In the genomic region with DNA sequence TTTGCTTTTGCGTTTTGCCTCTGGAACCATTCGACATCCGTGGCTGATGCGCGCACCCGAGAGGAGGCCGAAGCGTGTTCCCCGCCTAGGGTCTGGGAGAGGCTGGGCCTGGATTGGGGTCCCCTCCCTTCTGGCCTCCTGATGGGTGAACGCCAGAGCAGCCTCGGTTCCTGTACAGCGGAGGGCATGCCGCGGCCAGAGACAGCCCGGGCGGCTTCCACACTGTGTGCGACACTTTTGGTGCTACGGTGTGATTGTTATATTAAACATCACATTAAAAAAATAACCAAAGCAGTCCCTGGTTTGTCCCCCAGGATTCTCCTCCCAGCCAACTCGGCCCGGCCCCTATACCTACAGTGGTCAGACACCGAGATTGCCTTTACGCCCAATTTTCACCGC, we compare ENCODE assay signal across 8 cellular contexts. TPM values are rescaled to one million over a fixed set of nuclear protein-coding genes. Genes with fewer than 3 reads are reported as not detected.
DNase-seq lines count a peak whose midpoint lies in the region; ATAC-seq and TF ChIP-seq lines count a peak whose summit lies in the region.

No MANE protein-coding gene starts in this region.

- peaks cover 14 to 15% of the 10 kb centered on the region in 2 experiments for H3K9me3 Mint-ChIP-seq in H9
- no peaks in the 10 kb centered on the region for H3K9me3 Mint-ChIP-seq in activated CD8-positive, alpha-beta T cell treated with anti-CD3 and anti-CD28 coated beads, Interleukin-2, amount 10 ng/mL, durations not matched to agents 7 days and 5 days (ENCODE audit: insufficient read depth)

- no peak overlapping the region for H2BK20ac ChIP-seq in H9 (ENCODE audit: low read depth, low read length, poor library complexity, severe bottlenecking)

- WGBS in H9 (ENCODE audit: extremely low coverage, insufficient read length, low lambda C conversion rate), result no CpG with 5 or more reads among the region's 23 CpGs
- 24 to 40% (median 27%) methylated on average over 11 to 23 of the region's 23 CpGs for WGBS in spleen, 5 donors

- H3K79me1 ChIP-seq in H9 (ENCODE audit: insufficient read depth, low read depth, low read length, poor library complexity, severe bottlenecking), result no peaks in the 10 kb centered on the region

- intact Hi-C loops in spleen (cut with DNase I; ENCODE audit: low total_unique reads), result loop anchor here (5.0 to 10.0 kb wide), 3 partner anchors 478 to 1295 kb away; no protein-coding TSS in a partner anchor

- no peak for TF ChIP-seq CTCF in H9 (conservative IDR thresholded peaks at IDR 0.05)
- no peak for TF ChIP-seq CTCF in spleen (IDR thresholded peaks at IDR 0.05 in 8 of 11, conservative IDR thresholded peaks at IDR 0.05 in 3 of 11)

- H3K18ac ChIP-seq in H9 (ENCODE audit: insufficient read length, low read depth, low read length), result no peak overlapping the region

- H3K14ac ChIP-seq in H9 (ENCODE audit: insufficient read depth, low read length), result no peak overlapping the region

- H3K27ac ChIP-seq in H9 (ENCODE audit: insufficient read length, low read depth, low read length), result no peak overlapping the region
- H3K27ac ChIP-seq in iPS-18a (ENCODE audit: low read length), result no peak overlapping the region
- peak overlapping the region in 5 of 8 donors; percentile 46 to 65 (median 51) for H3K27ac ChIP-seq in spleen

- H3K4me3 Mint-ChIP-seq in H9, result peak overlapping the region in 1 of 2 experiments; percentile 40; a peak in 2 of 5 replicates
- H3K4me3 Mint-ChIP-seq in activated CD8-positive, alpha-beta T cell treated with anti-CD3 and anti-CD28 coated beads, Interleukin-2, amount 10 ng/mL, durations not matched to agents 7 days and 5 days, result peak overlapping the region; percentile 20

- H2BK15ac ChIP-seq in H9 (ENCODE audit: low read depth, low read length), result no peak overlapping the region

- no peaks in the 10 kb centered on the region for H3K9me3 ChIP-seq in H9 (ENCODE audit: control insufficient read depth, low read depth, low read length)
- H3K9me3 ChIP-seq in iPS-18a (ENCODE audit: control insufficient read depth, low read depth, low read length), result no peaks in the 10 kb centered on the region
- H3K9me3 ChIP-seq in spleen, result peaks cover 0 to 8% (median 0%) of the 10 kb centered on the region in 8 donors

- H3T11ph ChIP-seq in H9 (ENCODE audit: low read length), result no peak overlapping the region

- peaks cover 3 to 17% of the 10 kb centered on the region in 2 experiments for H3K4me1 Mint-ChIP-seq in H9
- H3K4me1 Mint-ChIP-seq in activated CD8-positive, alpha-beta T cell treated with anti-CD3 and anti-CD28 coated beads, Interleukin-2, amount 10 ng/mL, durations not matched to agents 7 days and 5 days (ENCODE audit: low read depth), result peaks cover 18% of the 10 kb centered on the region

- no peak overlapping the region for H2AFZ ChIP-seq in H9 (ENCODE audit: low read length)

- peaks cover 98% of the 10 kb centered on the region for H3K27me3 Mint-ChIP-seq in H9 (ENCODE audit: low read depth)
- peaks cover 78% of the 10 kb centered on the region for H3K27me3 Mint-ChIP-seq in activated CD8-positive, alpha-beta T cell treated with anti-CD3 and anti-CD28 coated beads, Interleukin-2, amount 10 ng/mL, durations not matched to agents 7 days and 5 days (ENCODE audit: low read depth)

- H3K27me3 ChIP-seq in H9 (ENCODE audit: insufficient read depth, low read length) (peaks cover 97% of the 10 kb centered on the region), iPS-18a (ENCODE audit: control insufficient read depth, insufficient read depth, low read length) (peaks cover 100% of the 10 kb centered on the region), spleen (replicated peaks in 1 of 7) (peaks cover 4 to 100% (median 93%) of the 10 kb centered on the region in 7 donors)

- TF ChIP-seq POLR2A in spleen (IDR thresholded peaks at IDR 0.05), result no peak

- POLR2A ChIA-PET in activated CD8-positive, alpha-beta T cell treated with anti-CD3 and anti-CD28 coated beads, Interleukin-2, amount 10 ng/mL, durations not matched to agents 7 days and 5 days (lab: Charles Lee), result no interaction called here

- H4K8ac ChIP-seq in H9 (replicated peaks; ENCODE audit: insufficient read length, low read depth, low read length), result no peak overlapping the region

- no peak overlapping the region for H3K9ac ChIP-seq in H9 (ENCODE audit: extremely low read depth, insufficient read length, low read length)
- no peak overlapping the region for H3K9ac ChIP-seq in iPS-18a (ENCODE audit: low read length)

- ATAC-seq in activated CD8-positive, alpha-beta T cell treated with anti-CD3 and anti-CD28 coated beads, Interleukin-2, amount 10 ng/mL, durations not matched to agents 7 days and 5 days, result peak; percentile 22
- ATAC-seq in GM21381 (IDR thresholded peaks at IDR 0.05; ENCODE audit: unreplicated experiment), result no peak

- no peak overlapping the region for H4K5ac ChIP-seq in H9 (ENCODE audit: insufficient read length, low read depth, low read length)

- no peak overlapping the region for H4K91ac ChIP-seq in H9 (ENCODE audit: insufficient read length, low read depth, low read length)

- peaks cover 0 to 4% (median 0%) of the 10 kb centered on the region in 3 experiments; a peak in 3 of 7 replicates for H3K36me3 Mint-ChIP-seq in H9 (ENCODE audit: insufficient read depth in 1 of 3, low read depth in 3 of 3)
- peaks cover 10% of the 10 kb centered on the region for H3K36me3 Mint-ChIP-seq in activated CD8-positive, alpha-beta T cell treated with anti-CD3 and anti-CD28 coated beads, Interleukin-2, amount 10 ng/mL, durations not matched to agents 7 days and 5 days (ENCODE audit: low read depth)

- H3K4me1 ChIP-seq in H9 (ENCODE audit: insufficient read depth, low read length) (no peaks in the 10 kb centered on the region), iPS-18a (ENCODE audit: control insufficient read depth, low read depth, low read length) (peaks cover 3% of the 10 kb centered on the region), spleen (peaks cover 13 to 96% (median 63%) of the 10 kb centered on the region in 6 donors)

- no peak overlapping the region for H2BK5ac ChIP-seq in H9 (ENCODE audit: insufficient read length, low read length)

- no peak overlapping the region for H2BK12ac ChIP-seq in H9 (ENCODE audit: insufficient read length, low read depth, low read length)

- H3K4me3 ChIP-seq in iPS-18a (ENCODE audit: low read length) (peak overlapping the region; percentile 48), spleen (peak overlapping the region; percentile 54 to 87 (median 61))

- DNase-seq in H9 (peak; percentile 21), spleen (peak; percentile 79), COLO668 (lab: John Stamatoyannopoulos, UW; ENCODE audit: unreplicated experiment) (no peak), dermis blood vessel endothelial cell (no peak)
- DNase-seq in activated CD8-positive, alpha-beta T cell treated with anti-CD3 and anti-CD28 coated beads, Interleukin-2, amount 10 ng/mL, durations not matched to agents 7 days and 5 days, result no peak
- DNase-seq in stimulated activated naive CD4-positive, alpha-beta T cell (lab: John Stamatoyannopoulos, UW), result no peak

- H3K56ac ChIP-seq in H9 (ENCODE audit: insufficient read length, low read depth, low read length), result no peak overlapping the region

- no peak overlapping the region for H2AK5ac ChIP-seq in H9 (ENCODE audit: insufficient read length, low read length)

- H3K4ac ChIP-seq in H9 (ENCODE audit: low read depth, low read length), result no peak overlapping the region

- H3K23me2 ChIP-seq in H9 (ENCODE audit: insufficient read length, low read depth, low read length, poor library complexity, severe bottlenecking), result no peaks in the 10 kb centered on the region

- no peaks in the 10 kb centered on the region for H3K79me2 ChIP-seq in H9 (ENCODE audit: insufficient read depth, low read length)

- CTCF ChIA-PET in activated CD8-positive, alpha-beta T cell treated with anti-CD3 and anti-CD28 coated beads, Interleukin-2, amount 10 ng/mL, durations not matched to agents 7 days and 5 days (lab: Charles Lee), result interaction anchor here (1.1 to 4.7 kb wide), 19 partner anchors 10 to 790 kb away, joined by 3 to 85 read pairs (median 5); partner anchors contain the start of gene HOXA5

- no peak overlapping the region for H3K23ac ChIP-seq in H9 (ENCODE audit: insufficient read length, low read depth, low read length)

- H3K36me3 ChIP-seq in iPS-18a (ENCODE audit: control insufficient read depth, low read depth, low read length), result no peaks in the 10 kb centered on the region
- no peaks in the 10 kb centered on the region for H3K36me3 ChIP-seq in spleen

- no peaks in the 10 kb centered on the region for H4K20me1 ChIP-seq in H9 (ENCODE audit: control insufficient read depth, insufficient read depth, insufficient read length)

- peak overlapping the region; percentile 47 for H3K4me2 ChIP-seq in H9 (ENCODE audit: insufficient read depth, insufficient read length, low read length)

- H2BK120ac ChIP-seq in H9 (ENCODE audit: low read depth, low read length, poor library complexity, severe bottlenecking), result no peak overlapping the region

- H3K27ac Mint-ChIP-seq in H9, result no peak overlapping the region
- no peak overlapping the region for H3K27ac Mint-ChIP-seq in activated CD8-positive, alpha-beta T cell treated with anti-CD3 and anti-CD28 coated beads, Interleukin-2, amount 10 ng/mL, durations not matched to agents 7 days and 5 days

RNA-seq across cellular contexts. Expression of gene HOXA7, which starts 3.7 kb away (rescaled TPM):
- not detected in 2 replicates for total RNA-seq in H9 (2021)
- not detected for total RNA-seq in activated CD8-positive, alpha-beta T cell treated with anti-CD3 and anti-CD28 coated beads, Interleukin-2, amount 10 ng/mL, durations not matched to agents 7 days and 5 days
- 1 to 10 TPM; 1.0 to 8.0 (median 2.6) TPM for total RNA-seq in spleen
- 1 to 10 TPM in 1 of 3 donors, under 1 TPM in 2; 0.55 to 1.4 (median 0.80) TPM for polyA plus RNA-seq in spleen
- 1.4 and 2.9 TPM in 2 replicates for total RNA-seq in dermis blood vessel endothelial cell

RNA-seq across cellular contexts. Expression of gene HOXA9, which starts 5.2 kb away (rescaled TPM):
- total RNA-seq in H9 (2021) (not detected in 2 replicates), spleen (1 to 10 TPM in 5 of 7 donors, under 1 TPM in 2; 0.51 to 3.0 (median 1.2) TPM), dermis blood vessel endothelial cell (9.0 and 11.8 TPM in 2 replicates)
- total RNA-seq in activated CD8-positive, alpha-beta T cell treated with anti-CD3 and anti-CD28 coated beads, Interleukin-2, amount 10 ng/mL, durations not matched to agents 7 days and 5 days, result not detected
- under 1 TPM; 0.46 to 0.54 (median 0.48) TPM for polyA plus RNA-seq in spleen

RNA-seq across cellular contexts. Expression of gene HOXA3, which starts 7.8 kb away (rescaled TPM):
- total RNA-seq in H9 (2021), result not detected in 2 replicates
- total RNA-seq in activated CD8-positive, alpha-beta T cell treated with anti-CD3 and anti-CD28 coated beads, Interleukin-2, amount 10 ng/mL, durations not matched to agents 7 days and 5 days, result not detected
- 1 to 10 TPM in 5 of 7 donors, under 1 TPM in 2; 0.51 to 6.1 (median 2.2) TPM for total RNA-seq in spleen
- 1 to 10 TPM in 1 of 3 donors, under 1 TPM in 2; 0.57 to 1.4 (median 0.62) TPM for polyA plus RNA-seq in spleen
- 2.4 and 6.0 TPM in 2 replicates for total RNA-seq in dermis blood vessel endothelial cell

RNA-seq across cellular contexts. Expression of gene HOXA6, which starts 12.6 kb away (rescaled TPM):
- total RNA-seq in H9 (2021), result not detected in 2 replicates
- not detected for total RNA-seq in activated CD8-positive, alpha-beta T cell treated with anti-CD3 and anti-CD28 coated beads, Interleukin-2, amount 10 ng/mL, durations not matched to agents 7 days and 5 days
- total RNA-seq in spleen, result 1 to 10 TPM in 5 of 7 donors, under 1 TPM in 2; 0.38 to 2.0 (median 1.4) TPM
- polyA plus RNA-seq in spleen, result under 1 TPM in 1 of 3 donors, not detected in 2; 0.26 TPM
- total RNA-seq in dermis blood vessel endothelial cell, result 2.9 and 8.6 TPM in 2 replicates

RNA-seq across cellular contexts. Expression of gene HOXA10, which starts 14.0 kb away (rescaled TPM):
- total RNA-seq in H9 (2021), result not detected in 2 replicates
- total RNA-seq in activated CD8-positive, alpha-beta T cell treated with anti-CD3 and anti-CD28 coated beads, Interleukin-2, amount 10 ng/mL, durations not matched to agents 7 days and 5 days, result not detected
- under 1 TPM in 3 of 7 donors, not detected in 4; 0.13 to 0.72 (median 0.56) TPM for total RNA-seq in spleen
- polyA plus RNA-seq in spleen, result under 1 TPM; 0.05 to 0.22 (median 0.19) TPM
- 3.7 and 4.4 TPM in 2 replicates for total RNA-seq in dermis blood vessel endothelial cell

Comparison
In these comparisons a context has a peak if more than half of its experiments do, and no peak if none do; other contexts are left out.
1. DNase-seq: peak in H9 (single experiment) and spleen (single experiment); none in activated CD8-positive, alpha-beta T cell treated with anti-CD3 and anti-CD28 coated beads, Interleukin-2, amount 10 ng/mL, durations not matched to agents 7 days and 5 days (single experiment), COLO668 (single experiment), stimulated activated naive CD4-positive, alpha-beta T cell (0 of 6) and dermis blood vessel endothelial cell (single experiment).
2. H3K27ac ChIP-seq: peak in spleen (5 of 8); none in H9 (single experiment) and iPS-18a (single experiment).